10 cellular contexts compared by ENCODE assay signal in genomic region chr1:27503961-27504587, GRCh38. TPM values are rescaled to one million over a fixed set of nuclear protein-coding genes. Genes with fewer than 3 reads are reported as not detected.
DNase-seq lines count a peak whose midpoint lies in the region; ATAC-seq and TF ChIP-seq lines count a peak whose summit lies in the region.
"Had no signal": no experiment of that assay in that cellular context is flagged by ENCODE, and none has a peak within 500 bp of the region (broad histone marks: within the 10 kb centered on the region; RNA-seq: fewer than 3 reads in every experiment).

No MANE protein-coding gene starts in this region.

- CTCF ChIA-PET in HEK293 (lab: Yijun Ruan, JAX) (no interaction called here), A673 (lab: Charles Lee) (no interaction called here)

- H3K36me3 ChIP-seq in HEK293 (ENCODE audit: control insufficient read depth in 2 of 2, insufficient read depth in 1 of 2, low read length in 2 of 2): no peaks in the 10 kb centered on the region
- H3K36me3 ChIP-seq in lung (ENCODE audit: control insufficient read depth in 2 of 2, insufficient read depth in 2 of 2, low read length in 2 of 2): no peaks in the 10 kb centered on the region
- H3K36me3 ChIP-seq in stomach: no peaks in the 10 kb centered on the region
- H3K36me3 ChIP-seq in A673 (ENCODE audit: insufficient read depth, low read length, poor library complexity, severe bottlenecking): no peaks in the 10 kb centered on the region

- TF ChIP-seq CTCF in HEK293 (tag by site-specific recombination; IDR thresholded peaks at IDR 0.05) (no peak), dorsolateral prefrontal cortex (IDR thresholded peaks at IDR 0.05 in 54 of 56, conservative IDR thresholded peaks at IDR 0.05 in 2 of 56; ENCODE audit: low read depth in 1 of 56, partially characterized antibody in 56 of 56) (no peak), lung (IDR thresholded peaks at IDR 0.05; ENCODE audit: control extremely low read depth, extremely low read depth) (no peak), stomach (IDR thresholded peaks at IDR 0.05) (no peak), A673 (conservative IDR thresholded peaks at IDR 0.05; ENCODE audit: low read depth, low read length) (no peak)

- TF ChIP-seq POLR2A in stomach (IDR thresholded peaks at IDR 0.05): no peak

- POLR2A ChIA-PET in HEK293 (lab: Yijun Ruan, JAX) (interaction anchor here (0.8 kb wide), 2 partner anchors 14 to 80 kb away, joined by 3 read pairs; partner anchors contain the start of gene WASF2), A673 (lab: Charles Lee; ENCODE audit: low non-redundant PET) (no interaction called here)

- H3K27me3 ChIP-seq in dorsolateral prefrontal cortex: no peaks in the 10 kb centered on the region
- no peaks in the 10 kb centered on the region for H3K27me3 ChIP-seq in lung (ENCODE audit: control insufficient read depth, insufficient read depth)
- no peaks in the 10 kb centered on the region for H3K27me3 ChIP-seq in stomach
- H3K27me3 ChIP-seq in A673 (replicated peaks; ENCODE audit: insufficient read depth, low read depth, low read length, poor library complexity): no peaks in the 10 kb centered on the region

- no peak overlapping the region for H3K4me3 ChIP-seq in HEK293 (ENCODE audit: low read depth, low read length)
- peak overlapping the region in 16 of 59 donors; percentile 4 to 33 (median 12) for H3K4me3 ChIP-seq in dorsolateral prefrontal cortex
- H3K4me3 ChIP-seq in lung: no peak overlapping the region
- no peak overlapping the region for H3K4me3 ChIP-seq in stomach
- H3K4me3 ChIP-seq in A673 (ENCODE audit: low read depth, low read length, poor library complexity, severe bottlenecking): no peak overlapping the region

- H3K27ac ChIP-seq in HEK293 (ENCODE audit: extremely low read depth, low read depth, low read length) (peak overlapping the region; percentile 34; the same call in 1 of the 2 replicates), dorsolateral prefrontal cortex (peak overlapping the region; percentile 86 to 100 (median 99)), lung (ENCODE audit: low read depth in 1 of 2, low read length in 1 of 2) (peak overlapping the region; percentile 82 to 85), stomach (peak overlapping the region; percentile 63 to 91 (median 87)), A673 (ENCODE audit: low read depth, low read length, poor library complexity, severe bottlenecking) (no peak overlapping the region)

- DNase-seq in dorsolateral prefrontal cortex (no peak), lung (ENCODE audit: low spot score) (no peak), stomach (no peak), NCI-H2029 treated with DMSO at 0.1 percent for 48 hours (lab: John Stamatoyannopoulos, UW) (no peak), A673 (ENCODE audit: low spot score) (no peak), NCI-H345 (lab: John Stamatoyannopoulos, UW) (no peak)
- DNase-seq in stimulated activated CD4-positive, alpha-beta T cell treated with anti-CD3 and anti-CD28 coated beads, Interleukin-2, amount 100 ng/mL, for 24 hours: no peak
- DNase-seq: DND-41; stimulated activated CD4-positive, alpha-beta T cell treated with anti-CD3 and anti-CD28 coated beads, Interleukin-4, amount 100 ng/mL, for 4 hours had no signal

- H3K4me1 ChIP-seq in HEK293 (ENCODE audit: control insufficient read depth, insufficient read depth, low read length) (no peaks in the 10 kb centered on the region; the same call in 1 of the 2 replicates), lung (ENCODE audit: control insufficient read depth in 2 of 2, insufficient read depth in 2 of 2, low read length in 2 of 2) (peaks cover 0 to 5% of the 10 kb centered on the region in 2 donors), stomach (peaks cover 18 to 27% (median 24%) of the 10 kb centered on the region in 4 donors), A673 (ENCODE audit: insufficient read depth, low read length, poor library complexity, severe bottlenecking) (no peaks in the 10 kb centered on the region)

- intact Hi-C loops in dorsolateral prefrontal cortex (cut with DNase I): loop anchor here in 1 of 2 donors (2.0 kb wide), 1 partner anchor 15 kb away; no protein-coding TSS in a partner anchor
- intact Hi-C loops in stomach (cut with DNase I; ENCODE audit: low total_unique reads): no loop called here
- intact Hi-C loops in A673 (cut with micrococcal nuclease; ENCODE audit: unreplicated experiment): no loop called here

- no peaks in the 10 kb centered on the region for H3K9me3 ChIP-seq in HEK293 (ENCODE audit: control insufficient read depth, insufficient read depth, low read depth, low read length)
- no peaks in the 10 kb centered on the region for H3K9me3 ChIP-seq in lung (ENCODE audit: control insufficient read depth in 2 of 2, insufficient read depth in 1 of 2, low read length in 1 of 2)
- no peaks in the 10 kb centered on the region for H3K9me3 ChIP-seq in stomach
- no peaks in the 10 kb centered on the region for H3K9me3 ChIP-seq in A673 (ENCODE audit: low read depth, low read length, poor library complexity, severe bottlenecking)

- no peak for ATAC-seq in lung (ENCODE audit: insufficient read depth, low FRiP score)

- no TSS peak for BruUV-seq in A673 (replicated peaks; lab: Mats Ljungman, UMichigan)

- WGBS in lung, 2 donors: 49 to 69% methylated on average over 12 of the region's 12 CpGs
- 22 to 37% (median 33%) methylated on average over 10 to 12 of the region's 12 CpGs for WGBS in stomach, 5 donors

- no peak for TF ChIP-seq EP300 in stomach (IDR thresholded peaks at IDR 0.05)

TF ChIP-seq in HEK293, 187 proteins besides CTCF, POLR2A, EP300 and RAD21 (continues in another document):
- no peak for TF ChIP-seq HOXC10 (CRISPR knock-in tag; IDR thresholded peaks at IDR 0.05)
- TF ChIP-seq KLF16 (tag by site-specific recombination; IDR thresholded peaks at IDR 0.05): no peak
- 0 out of 2 replicates have a peak, but pooled peaks have one; percentile 13 for TF ChIP-seq EGR2 (tag by site-specific recombination; IDR thresholded peaks at IDR 0.05; ENCODE audit: low read depth)
- peak; percentile 53; the same call in 1 of the 2 replicates for TF ChIP-seq ZFHX2 (tag by site-specific recombination; conservative IDR thresholded peaks at IDR 0.05)
- no peak for TF ChIP-seq REST (tag by site-specific recombination; IDR thresholded peaks at IDR 0.05)
- TF ChIP-seq ATF2 (tag by site-specific recombination; IDR thresholded peaks at IDR 0.05; ENCODE audit: low read depth): no peak
- no peak for TF ChIP-seq ZNF707 (tag by site-specific recombination; IDR thresholded peaks at IDR 0.05)

RNA-seq across cellular contexts. Expression of gene WASF2, which starts 14.1 kb away (rescaled TPM):
- 100 to 1,000 TPM in 6 of 120 experiments, 10 to 100 TPM in 114; 36.2 to 128 (median 63.6) TPM for total RNA-seq in dorsolateral prefrontal cortex
- 100 to 1,000 TPM in 1 of 2 donors, 10 to 100 TPM in 1; 47.9 to 136 TPM for total RNA-seq in lung
- 10 to 100 TPM; 27.3 to 51.0 TPM for polyA plus RNA-seq in lung
- total RNA-seq in stomach: 10 to 100 TPM; 47.0 to 82.1 (median 65.3) TPM
- 10 to 100 TPM; 24.7 to 31.9 (median 25.7) TPM for polyA plus RNA-seq in stomach
- 131 and 133 TPM in 2 replicates for total RNA-seq in A673 (2021)
